In the genomic region with DNA sequence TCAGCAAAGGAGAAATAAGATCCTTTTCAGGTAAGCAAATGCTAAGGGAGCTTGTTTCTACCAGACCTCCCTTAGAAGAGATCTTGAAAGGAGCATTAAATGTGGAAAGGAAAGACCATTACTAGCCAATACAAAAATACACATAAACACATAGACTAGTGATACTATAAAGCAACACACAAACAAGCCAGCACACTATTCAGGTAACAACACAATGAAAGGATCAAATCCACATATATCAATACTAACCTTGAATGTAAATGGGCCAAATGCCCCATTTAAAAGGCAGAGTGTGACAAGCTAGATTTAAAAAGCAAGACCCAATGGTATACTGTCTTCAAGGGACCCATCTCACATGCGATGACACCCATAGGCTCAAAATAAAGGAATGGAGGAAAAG, we compare ENCODE assay signal across 13 cellular contexts.
"Had no signal": no experiment of that assay in that cellular context is flagged by ENCODE, and none has a peak within 500 bp of the region (broad histone marks: within the 10 kb centered on the region; RNA-seq: fewer than 3 reads in every experiment).

No MANE protein-coding gene starts in this region.

- ATAC-seq: effector memory CD8-positive, alpha-beta T cell; esophagus mucosa; foreskin keratinocyte; gastrocnemius medialis; gastroesophageal sphincter; heart left ventricle; heart right ventricle had no signal

- H3K4me1 ChIP-seq: colonic mucosa, esophagus muscularis mucosa, esophagus squamous epithelium, foreskin keratinocyte, gastrocnemius medialis, gastroesophageal sphincter, heart left ventricle, heart right ventricle had no signal

- H3K36me3 ChIP-seq: colonic mucosa, esophagus muscularis mucosa, esophagus squamous epithelium, gastrocnemius medialis, gastroesophageal sphincter, heart left ventricle, heart right ventricle had no signal

- H3K9me3 ChIP-seq: colonic mucosa, gastrocnemius medialis had no signal

- H3K4me3 ChIP-seq: colonic mucosa, coronary artery, dorsolateral prefrontal cortex, esophagus muscularis mucosa, esophagus squamous epithelium, gastrocnemius medialis, gastroesophageal sphincter, heart left ventricle, heart right ventricle had no signal

- H3K27ac ChIP-seq: colonic mucosa, coronary artery, dorsolateral prefrontal cortex, epithelial cell of prostate, esophagus muscularis mucosa, esophagus squamous epithelium, foreskin keratinocyte, gastrocnemius medialis, gastroesophageal sphincter, heart left ventricle, heart right ventricle had no signal
